Comparison of ENCODE assay signal across 14 cellular contexts in the genomic region with DNA sequence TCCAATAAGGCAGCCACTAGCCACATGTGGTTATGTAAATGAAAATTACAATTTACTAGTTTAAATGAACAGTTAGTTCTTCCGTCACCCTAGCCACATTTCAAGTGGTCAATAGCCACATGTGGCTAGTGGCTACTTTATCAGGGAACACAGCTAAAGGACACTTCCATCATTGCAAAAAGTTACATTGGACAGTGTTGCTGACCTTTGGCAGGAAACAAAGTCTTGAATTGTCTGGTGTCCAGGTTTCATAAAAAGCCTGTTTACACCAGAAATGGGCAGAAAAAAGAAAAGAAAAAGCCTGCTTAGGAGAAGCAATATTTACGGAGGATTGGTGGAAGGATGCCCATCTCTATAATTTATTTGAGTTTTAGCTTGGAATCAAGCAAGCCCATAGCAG. TPM values are rescaled to one million over a fixed set of nuclear protein-coding genes. Genes with fewer than 3 reads are reported as not detected.
A peak's percentile ranks its signal among the peaks of the same experiment; 100 is the strongest.
DNase-seq lines count a peak whose midpoint lies in the region; ATAC-seq and TF ChIP-seq lines count a peak whose summit lies in the region.
"Had no signal": no experiment of that assay in that cellular context is flagged by ENCODE, and none has a peak within 500 bp of the region (broad histone marks: within the 10 kb centered on the region; RNA-seq: fewer than 3 reads in every experiment).

No MANE protein-coding gene starts in this region.

- no peaks in the 10 kb centered on the region for H4K20me1 ChIP-seq in hepatocyte (ENCODE audit: insufficient read depth, poor library complexity, severe bottlenecking)

- H3K79me2 ChIP-seq in hepatocyte = peaks cover 3% of the 10 kb centered on the region

- H3K9me2 ChIP-seq in hepatocyte (replicated peaks; ENCODE audit: insufficient read depth) = no peaks in the 10 kb centered on the region

- peak in 3 of 4 donors; percentile 13 to 32 (median 26) for ATAC-seq in right lobe of liver

- H2AFZ ChIP-seq in hepatocyte = no peak overlapping the region

- 94% methylated on average over 2 of the region's 2 CpGs for WGBS in hepatocyte (ENCODE audit: low lambda C conversion rate, missing lambda C conversion rate)
- 22% methylated on average over 2 of the region's 2 CpGs for WGBS in right lobe of liver (ENCODE audit: insufficient coverage, low coverage, low lambda C conversion rate, missing lambda C conversion rate)
- 41 to 48% methylated on average over 2 of the region's 2 CpGs for WGBS in testis, 2 donors

- no peak for DNase-seq in hepatocyte (ENCODE audit: low spot score)
- DNase-seq in right lobe of liver = no peak
- peak; percentile 25 for DNase-seq in testis
- no peak for DNase-seq in NCI-H128 (lab: John Stamatoyannopoulos, UW; ENCODE audit: unreplicated experiment)
- DNase-seq in NCI-H1436 treated with DMSO at 0.1 percent for 48 hours (lab: John Stamatoyannopoulos, UW) = no peak
- no peak for DNase-seq in HK-2 (ENCODE audit: unreplicated experiment)
- DNase-seq: ACHN; BE2C; C1 segment of cervical spinal cord; CD4-positive, CD25-positive, alpha-beta regulatory T cell; CD8-positive, alpha-beta memory T cell; COR-L47; GOT3; H9 had no signal

- no peak overlapping the region for H3K4me2 ChIP-seq in hepatocyte

- no peak for TF ChIP-seq CTCF in hepatocyte (IDR thresholded peaks at IDR 0.05; ENCODE audit: poor library complexity)
- no peak for TF ChIP-seq CTCF in right lobe of liver (IDR thresholded peaks at IDR 0.05)
- no peak for TF ChIP-seq CTCF in testis (IDR thresholded peaks at IDR 0.05)

- intact Hi-C loops in right lobe of liver (cut with DNase I) (no loop called here), testis (cut with DNase I; ENCODE audit: low total_unique reads) (no loop called here)

- H3K27me3 ChIP-seq in hepatocyte (no peaks in the 10 kb centered on the region), right lobe of liver (no peaks in the 10 kb centered on the region), testis (no peaks in the 10 kb centered on the region)
- H3K27me3 ChIP-seq: BE2C had no signal

- H3K27ac ChIP-seq in hepatocyte = peak overlapping the region; percentile 15
- H3K27ac ChIP-seq in right lobe of liver = peak overlapping the region in 2 of 3 donors; percentile 59 to 60
- H3K27ac ChIP-seq in testis = peak overlapping the region in 1 of 2 donors; percentile 68

- H3K4me1 ChIP-seq in hepatocyte (ENCODE audit: insufficient read depth) = no peaks in the 10 kb centered on the region
- H3K4me1 ChIP-seq in right lobe of liver = peaks cover 0 to 39% (median 0%) of the 10 kb centered on the region in 4 donors
- H3K4me1 ChIP-seq in testis = peaks cover 32% of the 10 kb centered on the region
- H3K4me1 ChIP-seq: BE2C had no signal

- TF ChIP-seq POLR2A in right lobe of liver (IDR thresholded peaks at IDR 0.05) (no peak), testis (IDR thresholded peaks at IDR 0.05) (no peak)

- no peaks in the 10 kb centered on the region for H3K9me3 ChIP-seq in hepatocyte (ENCODE audit: low read depth)
- H3K9me3 ChIP-seq in right lobe of liver = no peaks in the 10 kb centered on the region
- no peaks in the 10 kb centered on the region for H3K9me3 ChIP-seq in testis
- H3K9me3 ChIP-seq: BE2C had no signal

- H3K4me3 ChIP-seq in hepatocyte (no peak overlapping the region), right lobe of liver (no peak overlapping the region), testis (no peak overlapping the region)

- H3K36me3 ChIP-seq in hepatocyte (replicated peaks; ENCODE audit: insufficient read depth, low read depth) = no peaks in the 10 kb centered on the region
- H3K36me3 ChIP-seq in right lobe of liver = no peaks in the 10 kb centered on the region
- H3K36me3 ChIP-seq in testis (ENCODE audit: low read depth, missing control alignments) = no peaks in the 10 kb centered on the region
- H3K36me3 ChIP-seq: BE2C had no signal

RNA-seq across cellular contexts. Expression of a gene that starts 38.6 kb away (rescaled TPM):
- total RNA-seq in hepatocyte (30.3 TPM in 2 replicates), right lobe of liver (10 to 100 TPM in 1 of 6 experiments, 1 to 10 TPM in 5; 8.4 to 10.4 (median 8.5) TPM), testis (10 to 100 TPM; 23.0 to 25.4 TPM)
- polyA plus RNA-seq in hepatocyte (20.6 and 24.9 TPM in 2 replicates), testis (ENCODE audit: insufficient read depth, low read depth, low replicate concordance) (14.5 TPM)

RNA-seq across cellular contexts. Expression of a gene that starts 38.7 kb away (rescaled TPM):
- 29.0 and 42.5 TPM in 2 replicates for total RNA-seq in hepatocyte
- polyA plus RNA-seq in hepatocyte = 13.8 and 14.7 TPM in 2 replicates
- total RNA-seq in right lobe of liver = 10 to 100 TPM; 14.3 to 30.8 (median 16.0) TPM
- 10 to 100 TPM; 65.2 to 81.6 TPM for total RNA-seq in testis
- polyA plus RNA-seq in testis (ENCODE audit: insufficient read depth, low read depth, low replicate concordance) = 31.2 TPM
